In the genomic region with DNA sequence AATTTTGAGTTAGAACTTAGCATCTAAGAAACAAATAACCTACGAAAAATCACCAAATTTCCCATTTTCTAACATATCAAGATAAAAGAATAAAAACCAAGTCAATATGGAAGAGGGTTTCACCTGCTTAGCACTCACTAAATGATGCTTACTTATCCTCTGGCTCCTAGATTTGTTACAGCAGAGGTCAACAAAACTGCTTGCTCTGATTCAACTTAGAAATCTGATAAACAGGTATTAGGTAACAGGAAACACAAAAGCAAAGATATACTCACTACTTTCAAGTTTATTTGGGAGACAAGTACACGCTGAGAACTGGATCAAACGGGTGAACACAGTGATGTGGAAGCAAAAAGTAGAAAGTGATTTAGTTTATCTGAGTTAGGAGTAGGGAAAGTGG, we compare ENCODE assay signal across 16 cellular contexts.
A peak's percentile ranks its signal among the peaks of the same experiment; 100 is the strongest.
DNase-seq lines count a peak whose midpoint lies in the region; FAIRE-seq and TF ChIP-seq lines count a peak whose summit lies in the region.
"Had no signal": no experiment of that assay in that cellular context is flagged by ENCODE, and none has a peak within 500 bp of the region (broad histone marks: within the 10 kb centered on the region; RNA-seq: fewer than 3 reads in every experiment).

No MANE protein-coding gene starts in this region.

- WGBS in spleen, 5 donors: 65 to 85% (median 75%) methylated on average over 3 of the region's 3 CpGs

- POLR2A ChIA-PET in OCI-LY7 (lab: Charles Lee): no interaction called here

- H3K36me3 ChIP-seq in OCI-LY7 (ENCODE audit: insufficient read depth, low read length) (no peaks in the 10 kb centered on the region), spleen (no peaks in the 10 kb centered on the region)
- H3K36me3 ChIP-seq: BLaER1 had no signal

- H3K27me3 ChIP-seq in spleen (replicated peaks in 1 of 7): no peaks in the 10 kb centered on the region
- H3K27me3 ChIP-seq: BLaER1 had no signal

- H3K27me3 Mint-ChIP-seq in activated naive CD8-positive, alpha-beta T cell treated with anti-CD3 and anti-CD28 coated beads for 36 hours: no peaks in the 10 kb centered on the region
- H3K27me3 Mint-ChIP-seq: CD8-positive, alpha-beta memory T cell had no signal

- no peak overlapping the region for H3K4me2 ChIP-seq in OCI-LY7 (ENCODE audit: low read length)
- H3K4me2 ChIP-seq: A549 had no signal

- intact Hi-C loops in OCI-LY7 (cut with micrococcal nuclease; ENCODE audit: unreplicated experiment): no loop called here
- intact Hi-C loops in spleen (cut with DNase I; ENCODE audit: low total_unique reads): no loop called here

- H3K27ac ChIP-seq in OCI-LY7 (ENCODE audit: low read depth, low read length, poor library complexity, severe bottlenecking) (no peak overlapping the region), spleen (peak overlapping the region in 5 of 8 donors; percentile 20 to 71 (median 58)), coronary artery (no peak overlapping the region)
- H3K27ac ChIP-seq: A549, BLaER1 had no signal

- no peak overlapping the region for H3K27ac Mint-ChIP-seq in activated naive CD8-positive, alpha-beta T cell treated with anti-CD3 and anti-CD28 coated beads for 36 hours
- H3K27ac Mint-ChIP-seq: CD8-positive, alpha-beta memory T cell; HFFc6 had no signal

- no peaks in the 10 kb centered on the region for H3K36me3 Mint-ChIP-seq in activated naive CD8-positive, alpha-beta T cell treated with anti-CD3 and anti-CD28 coated beads for 36 hours
- H3K36me3 Mint-ChIP-seq: CD8-positive, alpha-beta memory T cell had no signal

- TF ChIP-seq CTCF in OCI-LY7 (conservative IDR thresholded peaks at IDR 0.05; ENCODE audit: low read length) (no peak), spleen (IDR thresholded peaks at IDR 0.05 in 8 of 11, conservative IDR thresholded peaks at IDR 0.05 in 3 of 11) (no peak), coronary artery (IDR thresholded peaks at IDR 0.05) (no peak)

- H3K9me3 Mint-ChIP-seq in activated naive CD8-positive, alpha-beta T cell treated with anti-CD3 and anti-CD28 coated beads for 36 hours: no peaks in the 10 kb centered on the region
- H3K9me3 Mint-ChIP-seq: HFFc6 had no signal

- H3K9me3 ChIP-seq in OCI-LY7 (ENCODE audit: low read length) (no peaks in the 10 kb centered on the region), spleen (no peaks in the 10 kb centered on the region)
- H3K9me3 ChIP-seq: A549, BLaER1, Caco-2 had no signal

- DNase-seq in H54 (ENCODE audit: insufficient read length, low spot score): no peak
- DNase-seq in OCI-LY7 (ENCODE audit: low spot score): no peak
- peak; percentile 13 for DNase-seq in left kidney (ENCODE audit: low read depth, low spot score)
- DNase-seq in spleen: no peak
- no peak for DNase-seq in coronary artery (ENCODE audit: low spot score)
- DNase-seq in activated naive CD8-positive, alpha-beta T cell treated with anti-CD3 and anti-CD28 coated beads for 36 hours: no peak
- DNase-seq: Caco-2; CD8-positive, alpha-beta memory T cell; DND-41; GDM1; HFFc6 had no signal

- no TSS peak for BruUV-seq in OCI-LY7 (replicated peaks; lab: Mats Ljungman, UMichigan)

- H3K4me1 ChIP-seq in OCI-LY7 (ENCODE audit: insufficient read depth, low read length, poor library complexity, severe bottlenecking): no peaks in the 10 kb centered on the region
- H3K4me1 ChIP-seq in spleen: peaks cover 0 to 8% (median 3%) of the 10 kb centered on the region in 6 donors
- H3K4me1 ChIP-seq: BLaER1, Caco-2 had no signal

- FAIRE-seq in H54 (lab: Jason Lieb, UNC): peak; percentile 38
- FAIRE-seq: A549, GM12892, GM19239, H1 had no signal

- H4K20me1 ChIP-seq in OCI-LY7 (ENCODE audit: insufficient read depth, low read length): no peaks in the 10 kb centered on the region
- H4K20me1 ChIP-seq: BLaER1 had no signal

- CTCF ChIA-PET in OCI-LY7 (lab: Charles Lee; ENCODE audit: unreplicated experiment): no interaction called here

- H3K79me2 ChIP-seq in OCI-LY7 (ENCODE audit: insufficient read depth, low read depth, low read length): no peaks in the 10 kb centered on the region

- H3K4me3 Mint-ChIP-seq in activated naive CD8-positive, alpha-beta T cell treated with anti-CD3 and anti-CD28 coated beads for 36 hours: no peak overlapping the region
- H3K4me3 Mint-ChIP-seq: CD8-positive, alpha-beta memory T cell; HFFc6 had no signal

- H2AFZ ChIP-seq in OCI-LY7 (ENCODE audit: low read length): 0 out of 2 replicates have a peak overlapping the region, but pooled peaks have one; percentile 24

- no peaks in the 10 kb centered on the region for H3K9me2 ChIP-seq in OCI-LY7 (ENCODE audit: insufficient read depth, low read length)

- no peak for TF ChIP-seq POLR2A in H54 (IDR thresholded peaks at IDR 0.05; ENCODE audit: low read depth, low read length)
- TF ChIP-seq POLR2A in spleen (IDR thresholded peaks at IDR 0.05): no peak

- no peak overlapping the region for H3K4me3 ChIP-seq in OCI-LY7 (ENCODE audit: low read depth, low read length, poor library complexity, severe bottlenecking)
- H3K4me3 ChIP-seq in spleen: no peak overlapping the region
- H3K4me3 ChIP-seq in coronary artery: no peak overlapping the region
- H3K4me3 ChIP-seq: A549, BLaER1 had no signal

- no peaks in the 10 kb centered on the region for H3K4me1 Mint-ChIP-seq in activated naive CD8-positive, alpha-beta T cell treated with anti-CD3 and anti-CD28 coated beads for 36 hours
- H3K4me1 Mint-ChIP-seq: CD8-positive, alpha-beta memory T cell had no signal

Comparison
In these comparisons a context has a peak if more than half of its experiments do, and no peak if none do; other contexts are left out.
1. H3K27ac ChIP-seq: peak in spleen (5 of 8); none in OCI-LY7 (single experiment) and coronary artery (0 of 2).